ENCODE assay signal across 10 cellular contexts in the genomic region with DNA sequence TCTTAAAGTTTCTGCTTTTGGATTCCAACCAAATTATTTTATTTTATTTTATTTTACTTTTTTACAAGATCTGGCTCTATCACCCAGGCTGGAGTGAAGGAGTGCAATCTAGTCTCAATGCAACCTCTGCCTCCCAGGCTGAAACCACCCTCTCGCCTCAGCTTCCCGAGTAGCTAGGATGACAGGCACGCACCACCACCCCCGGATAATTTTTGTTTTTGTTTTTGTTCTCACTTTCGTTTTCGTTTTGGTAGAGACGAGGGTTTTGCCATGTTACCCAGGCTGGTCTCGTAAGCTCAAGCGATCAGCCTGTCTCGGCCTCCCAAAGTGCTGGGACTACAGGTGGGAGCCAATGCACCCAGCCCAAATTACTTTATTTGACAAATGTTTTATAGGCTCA.
DNase-seq lines count a peak whose midpoint lies in the region; ATAC-seq lines count a peak whose summit lies in the region.
"Had no signal": no experiment of that assay in that cellular context is flagged by ENCODE, and none has a peak within 500 bp of the region (broad histone marks: within the 10 kb centered on the region; RNA-seq: fewer than 3 reads in every experiment).

No MANE protein-coding gene starts in this region.

- H3K4me3 Mint-ChIP-seq in memory B cell: peak overlapping the region; percentile 70

- no peaks in the 10 kb centered on the region for H3K27me3 Mint-ChIP-seq in memory B cell

- peaks cover 5% of the 10 kb centered on the region for H3K4me1 Mint-ChIP-seq in memory B cell

- no peaks in the 10 kb centered on the region for H3K9me3 Mint-ChIP-seq in memory B cell

- no peak for DNase-seq in activated CD4-positive, CD25-positive, alpha-beta regulatory T cell treated with anti-CD3 and anti-CD28 coated beads, Interleukin-2, amount 50 U/mL, for 72 hours
- peak; percentile 20 for DNase-seq in NCI-H2029 treated with DMSO at 0.1 percent for 48 hours (lab: John Stamatoyannopoulos, UW)
- peak; percentile 16 to 21 for DNase-seq in memory B cell (ENCODE audit: low spot score in 2 of 2)
- DNase-seq in NCI-H1105 treated with DMSO at 0.1 percent for 48 hours (lab: John Stamatoyannopoulos, UW): no peak
- no peak for DNase-seq in NCI-H2081 treated with DMSO at 0.1 percent for 48 hours (lab: John Stamatoyannopoulos, UW)
- no peak for DNase-seq in NCI-H226
- DNase-seq: mesendoderm, sigmoid colon had no signal

- peak overlapping the region; percentile 60 for H3K27ac Mint-ChIP-seq in memory B cell

- peak; percentile 55 to 74 for ATAC-seq in activated CD4-positive, CD25-positive, alpha-beta regulatory T cell treated with anti-CD3 and anti-CD28 coated beads, Interleukin-2, amount 50 U/mL, for 24 hours
- ATAC-seq in GM21737 (IDR thresholded peaks at IDR 0.05; ENCODE audit: unreplicated experiment) (peak; percentile 63), memory B cell (ENCODE audit: low read depth) (peak; percentile 95)

- no peaks in the 10 kb centered on the region for H3K36me3 Mint-ChIP-seq in memory B cell

Comparison
In these comparisons a context has a peak if more than half of its experiments do, and no peak if none do; other contexts are left out.
1. DNase-seq: peak in NCI-H2029 treated with DMSO at 0.1 percent for 48 hours (single experiment) and memory B cell (2 of 2); none in activated CD4-positive, CD25-positive, alpha-beta regulatory T cell treated with anti-CD3 and anti-CD28 coated beads, Interleukin-2, amount 50 U/mL, for 72 hours (single experiment), NCI-H1105 treated with DMSO at 0.1 percent for 48 hours (single experiment), NCI-H2081 treated with DMSO at 0.1 percent for 48 hours (single experiment) and NCI-H226 (single experiment).
2. Peak in every context shown above with its lines, with median percentiles within 50 percentile points of each other: ATAC-seq.